Comparison of ENCODE assay signal across 8 cellular contexts in genomic region chr3:75192065-75192658, GRCh38.
DNase-seq lines count a peak whose midpoint lies in the region; ATAC-seq and TF ChIP-seq lines count a peak whose summit lies in the region.

No MANE protein-coding gene starts in this region.

- H3K4me3 ChIP-seq in mucosa of descending colon, result no peak overlapping the region
- H3K4me3 ChIP-seq in tibial artery, result no peak overlapping the region

- H3K4me1 ChIP-seq in mucosa of descending colon (ENCODE audit: low read depth) (no peaks in the 10 kb centered on the region), tibial artery (no peaks in the 10 kb centered on the region)

- no peaks in the 10 kb centered on the region for H3K36me3 Mint-ChIP-seq in Calu3 (ENCODE audit: insufficient read depth, unreplicated experiment)

- TF ChIP-seq CTCF in Calu3 (IDR thresholded peaks at IDR 0.05; ENCODE audit: unreplicated experiment) (peak; percentile 57), mucosa of descending colon (IDR thresholded peaks at IDR 0.05) (peak; percentile 72), tibial artery (IDR thresholded peaks at IDR 0.05) (peak; percentile 46 to 69)

- DNase-seq in Calu3 (peak; percentile 59), KBM-7 (peak; percentile 55), T1000 (lab: John Stamatoyannopoulos, UW) (peak; percentile 36), mucosa of descending colon (peak in 2 of 3 donors; percentile 21 to 68), tibial artery (no peak), NCI-H226 (no peak)
- DNase-seq in central memory CD4-positive, alpha-beta T cell, result peak; percentile 28

- no peaks in the 10 kb centered on the region for H3K4me1 Mint-ChIP-seq in Calu3 (ENCODE audit: low read depth, unreplicated experiment)

- H3K9me3 Mint-ChIP-seq in Calu3 (ENCODE audit: low read depth, unreplicated experiment), result peaks cover 3% of the 10 kb centered on the region

- intact Hi-C loops in Calu3 (cut with micrococcal nuclease; ENCODE audit: unreplicated experiment) (loop anchor here (1.0 to 10.0 kb wide), 2 partner anchors 170 to 233 kb away; no protein-coding TSS in a partner anchor), mucosa of descending colon (cut with DNase I, micrococcal nuclease) (no loop called here), tibial artery (cut with DNase I; ENCODE audit: low total_unique reads) (no loop called here)

- CTCF ChIA-PET in Calu3 (lab: Charles Lee), result interaction anchor here (0.6 kb wide), 1 partner anchor 120 kb away, joined by 4 read pairs; no protein-coding TSS in a partner anchor

- ATAC-seq in GM19452 (IDR thresholded peaks at IDR 0.05; ENCODE audit: unreplicated experiment) (peak; percentile 83), mucosa of descending colon (peak; percentile 46)

- H3K27ac ChIP-seq in tibial artery, result no peak overlapping the region

- no peaks in the 10 kb centered on the region for H3K36me3 ChIP-seq in mucosa of descending colon (ENCODE audit: low read depth)
- H3K36me3 ChIP-seq in tibial artery, result no peaks in the 10 kb centered on the region

- H3K9me3 ChIP-seq in mucosa of descending colon (no peaks in the 10 kb centered on the region), tibial artery (no peaks in the 10 kb centered on the region)

- H3K27me3 ChIP-seq in tibial artery, result no peaks in the 10 kb centered on the region

- no peaks in the 10 kb centered on the region for H3K27me3 Mint-ChIP-seq in Calu3 (ENCODE audit: unreplicated experiment)

- H3K4me3 Mint-ChIP-seq in Calu3 (ENCODE audit: low read depth, unreplicated experiment), result no peak overlapping the region

- H3K27ac Mint-ChIP-seq in Calu3 (ENCODE audit: unreplicated experiment), result no peak overlapping the region

- BruUV-seq in Calu3 (replicated peaks; lab: Mats Ljungman, UMichigan), result no TSS peak

- in situ Hi-C loops in KBM-7 (cut with MboI; ENCODE audit: low pct_unique_long_range_greater_than_20kb, low sequenced_read_pairs), result no loop called here

Comparison
In these comparisons a context has a peak if more than half of its experiments do, and no peak if none do; other contexts are left out.
1. DNase-seq: peak in Calu3 (single experiment), KBM-7 (single experiment), T1000 (single experiment), central memory CD4-positive, alpha-beta T cell (single experiment) and mucosa of descending colon (2 of 3); none in tibial artery (0 of 2) and NCI-H226 (single experiment).
2. Peak in every context shown above with its lines, with median percentiles within 50 percentile points of each other: CTCF ChIP-seq.